26 cellular contexts compared by ENCODE assay signal in genomic region chr18:11989174-11989573, GRCh38. TPM values are rescaled to one million over a fixed set of nuclear protein-coding genes. Genes with fewer than 3 reads are reported as not detected.
DNase-seq lines count a peak whose midpoint lies in the region; ATAC-seq and TF ChIP-seq lines count a peak whose summit lies in the region.
"Had no signal": no experiment of that assay in that cellular context is flagged by ENCODE, and none has a peak within 500 bp of the region (broad histone marks: within the 10 kb centered on the region; RNA-seq: fewer than 3 reads in every experiment).

No MANE protein-coding gene starts in this region.

- no peaks in the 10 kb centered on the region for H3K27me3 Mint-ChIP-seq in mesothelial cell of epicardium (ENCODE audit: low read depth)
- H3K27me3 Mint-ChIP-seq: activated CD4-positive, alpha-beta memory T cell treated with anti-CD3 and anti-CD28 coated beads for 36 hours; stimulated activated naive CD8-positive, alpha-beta T cell treated with anti-CD3 and anti-CD28 coated beads, Interleukin-15, Interleukin-2, amounts not matched to agents 100 ng/mL and 50 ng/mL, for 24 hours had no signal

- H3K4me3 Mint-ChIP-seq in mesothelial cell of epicardium = no peak overlapping the region
- H3K4me3 Mint-ChIP-seq: activated CD4-positive, alpha-beta memory T cell treated with anti-CD3 and anti-CD28 coated beads for 36 hours; stimulated activated naive CD8-positive, alpha-beta T cell treated with anti-CD3 and anti-CD28 coated beads, Interleukin-15, Interleukin-2, amounts not matched to agents 100 ng/mL and 50 ng/mL, for 24 hours had no signal

- peaks cover 16% of the 10 kb centered on the region for H3K36me3 ChIP-seq in NT2/D1 (ENCODE audit: insufficient read depth, insufficient read length, low read length)
- peaks cover 0 to 18% (median 0%) of the 10 kb centered on the region in 6 donors for H3K36me3 ChIP-seq in spleen
- H3K36me3 ChIP-seq: adrenal gland, breast epithelium, heart right ventricle had no signal

- TF ChIP-seq POLR2A in spleen (IDR thresholded peaks at IDR 0.05) = no peak

- H3K27ac Mint-ChIP-seq in mesothelial cell of epicardium = peak overlapping the region; percentile 47
- H3K27ac Mint-ChIP-seq: activated CD4-positive, alpha-beta memory T cell treated with anti-CD3 and anti-CD28 coated beads for 36 hours; stimulated activated naive CD8-positive, alpha-beta T cell treated with anti-CD3 and anti-CD28 coated beads, Interleukin-15, Interleukin-2, amounts not matched to agents 100 ng/mL and 50 ng/mL, for 24 hours had no signal

- peak in 2 of 3 experiments; percentile 13 to 25 for DNase-seq in NCI-H1417 (lab: John Stamatoyannopoulos, UW)
- DNase-seq in NCI-H1417 treated with DMSO at 0.1 percent for 48 hours (lab: John Stamatoyannopoulos, UW) = no peak
- no peak for DNase-seq in NT2/D1 (ENCODE audit: low read depth, low spot score)
- DNase-seq in mesothelial cell of epicardium (ENCODE audit: low spot score in 2 of 2, unreplicated experiment in 2 of 2) = no peak
- DNase-seq in spleen = peak; percentile 64
- DNase-seq in AG08395 (ENCODE audit: low spot score) = no peak
- DNase-seq: activated CD4-positive, alpha-beta memory T cell treated with anti-CD3 and anti-CD28 coated beads for 36 hours; activated gamma-delta T cell treated with Interleukin-2 at 50 U/mL for 16 hours; AML-193; COR-L47; GOT3; heart right ventricle; NCI-H1092; NCI-H2171 treated with DMSO at 0.1 percent for 48 hours; NCI-H526 treated with DMSO at 0.1 percent for 48 hours; RPMI8226; SK-N-SH; stimulated activated CD4-positive, alpha-beta T cell treated with anti-CD3 and anti-CD28 coated beads, Interleukin-4, amount 100 ng/mL, for 24 hours; T-helper 2 cell; trophoblast cell had no signal

- H3K4me1 ChIP-seq in NT2/D1 (ENCODE audit: insufficient read depth, insufficient read length) (peaks cover 11% of the 10 kb centered on the region), spleen (peaks cover 0 to 49% (median 12%) of the 10 kb centered on the region in 6 donors)
- H3K4me1 ChIP-seq: adrenal gland, breast epithelium had no signal

- H3K9me3 ChIP-seq in NT2/D1 (ENCODE audit: insufficient read depth, low read length) (no peaks in the 10 kb centered on the region), spleen (no peaks in the 10 kb centered on the region)
- H3K9me3 ChIP-seq: adrenal gland, breast epithelium, heart right ventricle, SK-N-SH had no signal

- WGBS in spleen, 5 donors = 85 to 96% (median 91%) methylated on average over 8 of the region's 8 CpGs

- H3K36me3 Mint-ChIP-seq in mesothelial cell of epicardium = no peaks in the 10 kb centered on the region
- H3K36me3 Mint-ChIP-seq: activated CD4-positive, alpha-beta memory T cell treated with anti-CD3 and anti-CD28 coated beads for 36 hours had no signal

- H3K9me3 Mint-ChIP-seq in mesothelial cell of epicardium = no peaks in the 10 kb centered on the region
- H3K9me3 Mint-ChIP-seq: activated CD4-positive, alpha-beta memory T cell treated with anti-CD3 and anti-CD28 coated beads for 36 hours; stimulated activated naive CD8-positive, alpha-beta T cell treated with anti-CD3 and anti-CD28 coated beads, Interleukin-15, Interleukin-2, amounts not matched to agents 100 ng/mL and 50 ng/mL, for 24 hours had no signal

- intact Hi-C loops in spleen (cut with DNase I; ENCODE audit: low total_unique reads) = no loop called here

- no peak overlapping the region for H3K4me3 ChIP-seq in NT2/D1 (ENCODE audit: insufficient read length, low read depth)
- H3K4me3 ChIP-seq in spleen = no peak overlapping the region
- H3K4me3 ChIP-seq: adrenal gland, breast epithelium, heart right ventricle had no signal

- no peak for TF ChIP-seq CTCF in mesothelial cell of epicardium (IDR thresholded peaks at IDR 0.05; ENCODE audit: unreplicated experiment)
- TF ChIP-seq CTCF in spleen (IDR thresholded peaks at IDR 0.05 in 8 of 11, conservative IDR thresholded peaks at IDR 0.05 in 3 of 11) = no peak

- peak overlapping the region; percentile 21 for H3K9ac ChIP-seq in NT2/D1 (ENCODE audit: insufficient read length, low read depth)
- H3K9ac ChIP-seq: SK-N-SH had no signal

- no peak overlapping the region for H3K27ac ChIP-seq in spleen
- H3K27ac ChIP-seq: 22Rv1, adrenal gland, breast epithelium had no signal

- H3K27me3 ChIP-seq in NT2/D1 (ENCODE audit: insufficient read depth, insufficient read length) (no peaks in the 10 kb centered on the region), spleen (replicated peaks in 1 of 7) (no peaks in the 10 kb centered on the region)
- H3K27me3 ChIP-seq: adrenal gland, breast epithelium, heart right ventricle had no signal

- ATAC-seq in GM21367 (IDR thresholded peaks at IDR 0.05; ENCODE audit: unreplicated experiment) (no peak), GM21619 (IDR thresholded peaks at IDR 0.05; ENCODE audit: unreplicated experiment) (no peak)
- ATAC-seq: heart right ventricle had no signal

- H3K4me1 Mint-ChIP-seq in mesothelial cell of epicardium = peaks cover 19% of the 10 kb centered on the region

RNA-seq across cellular contexts. Expression of gene IMPA2, which starts 7.9 kb away (rescaled TPM):
- total RNA-seq in mesothelial cell of epicardium (29.9 to 30.6 TPM (median 30.4 TPM) in 3 replicates), spleen (10 to 100 TPM; 16.6 to 60.7 (median 44.4) TPM)
- 10 to 100 TPM; 11.1 to 27.7 (median 16.4) TPM for polyA plus RNA-seq in spleen

Comparison
In these comparisons a context has a peak if more than half of its experiments do, and no peak if none do; other contexts are left out.
1. DNase-seq: peak in NCI-H1417 (2 of 3) and spleen (single experiment); none in NCI-H1417 treated with DMSO at 0.1 percent for 48 hours (single experiment), NT2/D1 (single experiment), mesothelial cell of epicardium (0 of 2) and AG08395 (single experiment).